In genomic region chr17:50177983-50178834, GRCh38 we compare ENCODE assay signal across 8 cellular contexts. TPM values are rescaled to one million over a fixed set of nuclear protein-coding genes. Genes with fewer than 3 reads are reported as not detected.
A peak's percentile ranks its signal among the peaks of the same experiment; 100 is the strongest.
DNase-seq lines count a peak whose midpoint lies in the region; TF ChIP-seq lines count a peak whose summit lies in the region.

No MANE protein-coding gene starts in this region.

- H3K4me1 ChIP-seq in adipocyte (ENCODE audit: control insufficient read depth, insufficient read depth, low read length) (peaks cover 56% of the 10 kb centered on the region), cardiac muscle cell (ENCODE audit: low read depth) (peaks cover 21% of the 10 kb centered on the region)

- H3K27me3 ChIP-seq in adipocyte (replicated peaks; ENCODE audit: control insufficient read depth, insufficient read depth, low read length) = no peaks in the 10 kb centered on the region
- H3K27me3 ChIP-seq in cardiac muscle cell = no peaks in the 10 kb centered on the region

- POLR2A ChIA-PET in RWPE1 (lab: Yijun Ruan, JAX; ENCODE audit: low non-redundant PET) = interaction anchor here (1.2 kb wide), 1 partner anchor 18 kb away, joined by 3 read pairs; no protein-coding TSS in a partner anchor

- H3K27ac ChIP-seq in RWPE1 (peak overlapping the region; percentile 99), cardiac muscle cell (peak overlapping the region; percentile 45)

- H3K9me3 ChIP-seq in adipocyte (ENCODE audit: control insufficient read depth, low read length) = no peaks in the 10 kb centered on the region
- H3K9me3 ChIP-seq in cardiac muscle cell (ENCODE audit: low read depth) = no peaks in the 10 kb centered on the region

- H3K36me3 ChIP-seq in adipocyte (ENCODE audit: control insufficient read depth, insufficient read depth, low read length, severe bottlenecking) (no peaks in the 10 kb centered on the region), cardiac muscle cell (no peaks in the 10 kb centered on the region)

- peak; percentile 82 for TF ChIP-seq CTCF in GM12874 (IDR thresholded peaks at IDR 0.05; ENCODE audit: insufficient read depth, low read depth, low read length)
- peak; percentile 87 for TF ChIP-seq CTCF in RWPE1 (conservative IDR thresholded peaks at IDR 0.05; ENCODE audit: low read depth)
- TF ChIP-seq CTCF in cardiac muscle cell (IDR thresholded peaks at IDR 0.05; ENCODE audit: low read depth, low read length) = peak; percentile 70

- H3K4me3 ChIP-seq in adipocyte (ENCODE audit: low read length) (no peak overlapping the region), cardiac muscle cell (no peak overlapping the region)

- peak; percentile 92 for DNase-seq in HT-29 (ENCODE audit: low spot score)
- DNase-seq in RWPE1 (ENCODE audit: low spot score) = peak; percentile 94
- DNase-seq in adipocyte (ENCODE audit: low read depth) = peak; percentile 95
- DNase-seq in cardiac muscle cell (ENCODE audit: low read depth in 1 of 2, low spot score in 1 of 2) = peak; percentile 74 to 92
- DNase-seq in posterior vena cava (ENCODE audit: low spot score) = peak; percentile 93
- no peak for DNase-seq in effector CD8-positive, alpha-beta T cell (lab: John Stamatoyannopoulos, UW)
- no peak for DNase-seq in NCI-H2081 treated with DMSO at 0.1 percent for 48 hours (lab: John Stamatoyannopoulos, UW)

- CTCF ChIA-PET in RWPE1 (lab: Yijun Ruan, JAX) = interaction anchor here (0.6 to 2.8 kb wide), 14 partner anchors 9 to 372 kb away, joined by 3 to 13 read pairs (median 6); partner anchors contain the start of genes ITGA3 and SGCA

- H3K9ac ChIP-seq in adipocyte (ENCODE audit: low read length) = peak overlapping the region; percentile 67

- intact Hi-C loops in posterior vena cava (cut with DNase I) = no loop called here

RNA-seq across cellular contexts. Expression of gene SGCA, which starts 12.4 kb away (rescaled TPM):
- total RNA-seq in HT-29 (2014; rRNA removed; shearing (Covaris generic)) = not detected in 2 replicates
- total RNA-seq in cardiac muscle cell = 57.5 and 63.3 TPM in 2 replicates
- 69.9 and 90.6 TPM in 2 replicates for polyA plus RNA-seq in cardiac muscle cell
- 10 to 100 TPM; 87.9 to 99.0 TPM for total RNA-seq in posterior vena cava

RNA-seq across cellular contexts. Expression of gene COL1A1, which starts 23.2 kb away (rescaled TPM):
- 0.38 and 0.83 TPM in 2 replicates for total RNA-seq in HT-29 (2014; rRNA removed; shearing (Covaris generic))
- total RNA-seq in cardiac muscle cell (80.6 and 127 TPM in 2 replicates), posterior vena cava (1,000 to 10,000 TPM in 1 of 2 donors, 100 to 1,000 TPM in 1; 456 to 1,821 TPM)
- 212 and 261 TPM in 2 replicates for polyA plus RNA-seq in cardiac muscle cell

RNA-seq across cellular contexts. Expression of gene PPP1R9B, which starts 27.7 kb away (rescaled TPM):
- total RNA-seq in HT-29 (2014; rRNA removed; shearing (Covaris generic)) = 38.7 and 54.6 TPM in 2 replicates
- total RNA-seq in cardiac muscle cell (45.6 and 59.4 TPM in 2 replicates), posterior vena cava (10 to 100 TPM; 51.4 to 53.7 TPM)
- polyA plus RNA-seq in cardiac muscle cell = 6.0 and 6.2 TPM in 2 replicates

RNA-seq across cellular contexts. Expression of gene SAMD14, which starts 48.2 kb away (rescaled TPM):
- total RNA-seq in HT-29 (2014; rRNA removed; shearing (Covaris generic)) = 1.9 and 3.4 TPM in 2 replicates
- total RNA-seq in cardiac muscle cell (1.2 and 2.8 TPM in 2 replicates), posterior vena cava (1 to 10 TPM; 6.6 to 6.7 TPM)
- polyA plus RNA-seq in cardiac muscle cell = 2.0 and 2.5 TPM in 2 replicates

Comparison
In these comparisons a context has a peak if more than half of its experiments do, and no peak if none do; other contexts are left out.
1. DNase-seq: peak in HT-29 (single experiment), RWPE1 (single experiment), adipocyte (single experiment), cardiac muscle cell (2 of 2) and posterior vena cava (single experiment); none in effector CD8-positive, alpha-beta T cell (single experiment) and NCI-H2081 treated with DMSO at 0.1 percent for 48 hours (single experiment).
2. RNA of gene SGCA, which starts 12.4 kb away (total RNA-seq): 87.9 to 99.0 TPM in posterior vena cava and 57.5 to 63.3 TPM in cardiac muscle cell; not detected in HT-29; every median in the first group is over 10 times any median in the second.
3. RNA of gene COL1A1, which starts 23.2 kb away (total RNA-seq): 456 to 1,821 TPM in posterior vena cava and 80.6 to 127 TPM in cardiac muscle cell; 0.38 to 0.83 TPM in HT-29; every median in the first group is over 10 times any median in the second.
4. Peak in every context shown above with its lines, with median percentiles within 50 percentile points of each other: CTCF ChIP-seq.